Comparison of ENCODE assay signal across 8 cellular contexts in the genomic region with DNA sequence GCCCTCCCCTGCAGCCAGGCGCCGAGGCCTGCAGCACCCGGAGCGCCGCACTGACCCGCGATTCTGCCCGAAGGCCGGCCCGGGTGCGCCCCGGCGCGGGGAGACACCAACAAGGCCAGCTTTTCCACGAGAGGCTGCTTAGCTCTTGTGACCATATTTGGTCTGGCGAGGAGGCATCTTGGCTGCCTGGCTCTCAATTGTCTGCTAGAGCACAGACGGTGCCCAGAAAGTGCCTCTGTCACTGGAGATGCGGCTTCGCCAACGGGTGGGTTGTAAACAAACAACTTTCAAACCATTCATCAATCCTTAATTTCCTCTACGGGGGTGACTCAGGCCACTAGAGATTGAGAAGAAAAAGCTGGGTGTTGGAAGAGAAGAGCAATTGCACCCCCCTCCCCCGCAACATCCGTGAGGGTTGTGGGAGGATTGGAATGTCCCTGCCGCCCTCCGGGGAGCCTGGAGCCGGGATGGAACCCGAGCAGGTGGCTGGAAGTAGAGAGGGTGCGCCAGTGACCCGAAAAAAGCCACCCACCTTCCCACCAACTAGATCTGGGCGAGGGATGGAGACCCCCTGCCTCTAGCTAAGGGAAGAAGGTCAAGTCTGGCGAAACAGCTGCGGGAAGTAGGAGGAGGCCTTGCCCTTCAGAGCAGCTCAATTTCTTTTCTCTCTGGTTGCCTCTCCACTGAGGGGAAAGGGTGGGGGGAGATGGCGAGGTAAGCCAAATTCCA. TPM values are rescaled to one million over a fixed set of nuclear protein-coding genes. Genes with fewer than 3 reads are reported as not detected.
DNase-seq lines count a peak whose midpoint lies in the region; ATAC-seq and TF ChIP-seq lines count a peak whose summit lies in the region.

No MANE protein-coding gene starts in this region.

- peaks cover 10% of the 10 kb centered on the region for H3K4me1 Mint-ChIP-seq in T-helper 17 cell

- H3K27ac ChIP-seq in HUES48 (ENCODE audit: low read depth, low read length) (peak overlapping the region; percentile 98), spleen (peak overlapping the region; percentile 65 to 94 (median 90))

- H3K9ac ChIP-seq in HUES48 (ENCODE audit: low read depth, low read length) = peak overlapping the region; percentile 88

- no peak overlapping the region for H3K27ac Mint-ChIP-seq in T-helper 17 cell

- intact Hi-C loops in spleen (cut with DNase I; ENCODE audit: low total_unique reads) = loop anchor here (10.0 kb wide), 1 partner anchor 124 kb away; no protein-coding TSS in a partner anchor

- H3K4me1 ChIP-seq in HUES48 (ENCODE audit: control insufficient read depth, insufficient read depth, low read length) = peaks cover 42% of the 10 kb centered on the region
- H3K4me1 ChIP-seq in spleen = peaks cover 0 to 58% (median 28%) of the 10 kb centered on the region in 6 donors

- peaks cover 68% of the 10 kb centered on the region for H3K27me3 Mint-ChIP-seq in T-helper 17 cell

- peaks cover 3% of the 10 kb centered on the region for H3K36me3 Mint-ChIP-seq in T-helper 17 cell (ENCODE audit: low read depth)

- TF ChIP-seq CTCF in choroid plexus epithelial cell (conservative IDR thresholded peaks at IDR 0.05; ENCODE audit: low read depth, low read length) (peak; percentile 23), kidney epithelial cell (IDR thresholded peaks at IDR 0.05; ENCODE audit: insufficient read depth, low read length, poor library complexity, severe bottlenecking) (peak; percentile 6), spleen (IDR thresholded peaks at IDR 0.05 in 8 of 11, conservative IDR thresholded peaks at IDR 0.05 in 3 of 11) (no peak)

- H3K36me3 ChIP-seq in HUES48 (ENCODE audit: control insufficient read depth, insufficient read depth, low read length) = peaks cover 9% of the 10 kb centered on the region; the same call in 1 of the 2 replicates
- no peaks in the 10 kb centered on the region for H3K36me3 ChIP-seq in kidney epithelial cell (ENCODE audit: control insufficient read depth, insufficient read depth, low read length)
- no peaks in the 10 kb centered on the region for H3K36me3 ChIP-seq in spleen

- no peaks in the 10 kb centered on the region for H3K9me3 ChIP-seq in HUES48 (ENCODE audit: control insufficient read depth, insufficient read depth, low read length)
- H3K9me3 ChIP-seq in T-helper 17 cell (ENCODE audit: control insufficient read depth, low read length, poor library complexity, severe bottlenecking) = no peaks in the 10 kb centered on the region
- no peaks in the 10 kb centered on the region for H3K9me3 ChIP-seq in spleen

- WGBS in spleen, 5 donors = 1 to 5% (median 2%) methylated on average over 18 to 33 of the region's 33 CpGs

- H3K27me3 ChIP-seq in HUES48 (ENCODE audit: control insufficient read depth, insufficient read depth, low read length) (peaks cover 11% of the 10 kb centered on the region; the same call in 1 of the 2 replicates), kidney epithelial cell (ENCODE audit: control insufficient read depth, insufficient read depth, low read length) (no peaks in the 10 kb centered on the region), spleen (replicated peaks in 1 of 7) (peaks cover 0 to 66% (median 16%) of the 10 kb centered on the region in 7 donors)

- H3K4me3 ChIP-seq in HUES48 (ENCODE audit: low read depth, low read length) (peak overlapping the region; percentile 84), choroid plexus epithelial cell (ENCODE audit: low read depth, low read length) (peak overlapping the region; percentile 88), kidney epithelial cell (ENCODE audit: low read depth, low read length) (peak overlapping the region; percentile 77), spleen (peak overlapping the region; percentile 37 to 76 (median 62))

- DNase-seq in GM04503 (ENCODE audit: low read depth) (peak; percentile 65), T-helper 17 cell (peak in 2 of 3 donors; percentile 11 to 17), choroid plexus epithelial cell (ENCODE audit: low read depth) (peak; percentile 89), kidney epithelial cell (ENCODE audit: low read depth) (no peak), spleen (peak; percentile 80), NCI-H2171 treated with DMSO at 0.1 percent for 48 hours (lab: John Stamatoyannopoulos, UW) (no peak)

- TF ChIP-seq POLR2A in spleen (IDR thresholded peaks at IDR 0.05) = no peak

- peak overlapping the region; percentile 96 for H3K4me3 Mint-ChIP-seq in T-helper 17 cell

- ATAC-seq in GM21529 (IDR thresholded peaks at IDR 0.05; ENCODE audit: unreplicated experiment) (peak; percentile 79), T-helper 17 cell (peak; percentile 71)

RNA-seq across cellular contexts. Expression of gene WWTR1, which starts 0.8 kb away (rescaled TPM):
- 1 to 10 TPM in 1 of 2 donors, under 1 TPM in 1; 0.77 to 1.2 TPM for total RNA-seq in T-helper 17 cell
- 42.1 and 50.4 TPM in 2 replicates for total RNA-seq in kidney epithelial cell
- total RNA-seq in spleen = 10 to 100 TPM; 43.5 to 70.6 (median 63.7) TPM
- 10 to 100 TPM in 1 of 3 donors, 1 to 10 TPM in 2; 8.4 to 15.3 (median 8.8) TPM for polyA plus RNA-seq in spleen

Comparison
In these comparisons a context has a peak if more than half of its experiments do, and no peak if none do; other contexts are left out.
1. DNase-seq: peak in GM04503 (single experiment), T-helper 17 cell (2 of 3), choroid plexus epithelial cell (single experiment) and spleen (single experiment); none in kidney epithelial cell (single experiment) and NCI-H2171 treated with DMSO at 0.1 percent for 48 hours (single experiment).
2. CTCF ChIP-seq: peak in choroid plexus epithelial cell (single experiment) and kidney epithelial cell (single experiment); none in spleen (0 of 11).
3. RNA of gene WWTR1, which starts 0.8 kb away (total RNA-seq): 43.5 to 70.6 TPM in spleen and 42.1 to 50.4 TPM in kidney epithelial cell; 0.77 to 1.2 TPM in T-helper 17 cell; every median in the first group is over 10 times any median in the second.
4. Peak in every context shown above with its lines, with median percentiles within 50 percentile points of each other: H3K4me3 ChIP-seq.